2 cellular contexts compared by ENCODE assay signal in genomic region chr4:98656443-98656842, GRCh38.
TF ChIP-seq lines count a peak whose summit lies in the region.

No MANE protein-coding gene starts in this region.

TF ChIP-seq in SK-N-SH, 30 proteins besides CTCF, POLR2A, EP300 and RAD21 (continued from another document):
- TF ChIP-seq, protein P1, sequence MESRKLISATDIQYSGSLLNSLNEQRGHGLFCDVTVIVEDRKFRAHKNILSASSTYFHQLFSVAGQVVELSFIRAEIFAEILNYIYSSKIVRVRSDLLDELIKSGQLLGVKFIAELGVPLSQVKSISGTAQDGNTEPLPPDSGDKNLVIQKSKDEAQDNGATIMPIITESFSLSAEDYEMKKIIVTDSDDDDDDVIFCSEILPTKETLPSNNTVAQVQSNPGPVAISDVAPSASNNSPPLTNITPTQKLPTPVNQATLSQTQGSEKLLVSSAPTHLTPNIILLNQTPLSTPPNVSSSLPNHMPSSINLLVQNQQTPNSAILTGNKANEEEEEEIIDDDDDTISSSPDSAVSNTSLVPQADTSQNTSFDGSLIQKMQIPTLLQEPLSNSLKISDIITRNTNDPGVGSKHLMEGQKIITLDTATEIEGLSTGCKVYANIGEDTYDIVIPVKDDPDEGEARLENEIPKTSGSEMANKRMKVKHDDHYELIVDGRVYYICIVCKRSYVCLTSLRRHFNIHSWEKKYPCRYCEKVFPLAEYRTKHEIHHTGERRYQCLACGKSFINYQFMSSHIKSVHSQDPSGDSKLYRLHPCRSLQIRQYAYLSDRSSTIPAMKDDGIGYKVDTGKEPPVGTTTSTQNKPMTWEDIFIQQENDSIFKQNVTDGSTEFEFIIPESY (IDR thresholded peaks at IDR 0.05; ENCODE audit: borderline replicate concordance, low read depth), result no peak
- TF ChIP-seq YY1 (IDR thresholded peaks at IDR 0.05; ENCODE audit: low read depth) (no peak), CHD2 (IDR thresholded peaks at IDR 0.05; ENCODE audit: low read length, partially characterized antibody) (no peak), FOXM1 (IDR thresholded peaks at IDR 0.05; ENCODE audit: low read depth) (no peak)

TF ChIP-seq in SK-N-SH treated with all-trans-retinoic acid at 6 μM for 48 hours, 23 proteins besides CTCF, POLR2A, EP300 and RAD21 (continued from another document):
- TF ChIP-seq, protein P2, sequence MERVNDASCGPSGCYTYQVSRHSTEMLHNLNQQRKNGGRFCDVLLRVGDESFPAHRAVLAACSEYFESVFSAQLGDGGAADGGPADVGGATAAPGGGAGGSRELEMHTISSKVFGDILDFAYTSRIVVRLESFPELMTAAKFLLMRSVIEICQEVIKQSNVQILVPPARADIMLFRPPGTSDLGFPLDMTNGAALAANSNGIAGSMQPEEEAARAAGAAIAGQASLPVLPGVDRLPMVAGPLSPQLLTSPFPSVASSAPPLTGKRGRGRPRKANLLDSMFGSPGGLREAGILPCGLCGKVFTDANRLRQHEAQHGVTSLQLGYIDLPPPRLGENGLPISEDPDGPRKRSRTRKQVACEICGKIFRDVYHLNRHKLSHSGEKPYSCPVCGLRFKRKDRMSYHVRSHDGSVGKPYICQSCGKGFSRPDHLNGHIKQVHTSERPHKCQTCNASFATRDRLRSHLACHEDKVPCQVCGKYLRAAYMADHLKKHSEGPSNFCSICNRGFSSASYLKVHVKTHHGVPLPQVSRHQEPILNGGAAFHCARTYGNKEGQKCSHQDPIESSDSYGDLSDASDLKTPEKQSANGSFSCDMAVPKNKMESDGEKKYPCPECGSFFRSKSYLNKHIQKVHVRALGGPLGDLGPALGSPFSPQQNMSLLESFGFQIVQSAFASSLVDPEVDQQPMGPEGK (CRISPR knock-in tag; IDR thresholded peaks at IDR 0.05; ENCODE audit: borderline replicate concordance), result no peak
- no peak for TF ChIP-seq ZNF70 (CRISPR knock-in tag; IDR thresholded peaks at IDR 0.05)
- no peak for TF ChIP-seq TSHZ2 (CRISPR knock-in tag; IDR thresholded peaks at IDR 0.05)
- no peak for TF ChIP-seq ARNTL (CRISPR knock-in tag; IDR thresholded peaks at IDR 0.05; ENCODE audit: borderline replicate concordance, low read depth)
- no peak for TF ChIP-seq RARB (CRISPR knock-in tag; IDR thresholded peaks at IDR 0.05)
- TF ChIP-seq ESRRG (CRISPR knock-in tag; IDR thresholded peaks at IDR 0.05), result no peak
- TF ChIP-seq ZNF565 (CRISPR knock-in tag; conservative IDR thresholded peaks at IDR 0.05; ENCODE audit: low read depth), result no peak
TF ChIP-seq in SK-N-SH treated with all-trans-retinoic acid at 6 μM for 48 hours: peak in this region for 0.
